Comparison of ENCODE assay signal across 8 cellular contexts in the genomic region with DNA sequence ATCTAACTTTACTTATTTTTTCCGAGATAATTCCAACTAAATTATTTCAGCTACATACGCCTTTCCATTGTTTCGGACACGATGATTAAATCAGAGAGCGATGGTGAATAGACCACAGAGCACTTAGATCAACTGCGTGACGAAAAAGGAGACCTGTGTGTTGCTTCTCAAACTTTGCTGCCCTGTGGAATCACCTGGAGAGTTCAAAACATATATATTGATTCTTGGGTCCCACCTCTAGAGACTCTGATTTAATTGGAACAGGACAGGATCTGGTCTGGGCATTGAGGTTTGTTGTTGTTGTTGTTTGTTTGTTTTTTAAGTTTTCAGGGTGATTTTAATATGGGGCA. TPM values are rescaled to one million over a fixed set of nuclear protein-coding genes. Genes with fewer than 3 reads are reported as not detected.
A peak's percentile ranks its signal among the peaks of the same experiment; 100 is the strongest.
DNase-seq lines count a peak whose midpoint lies in the region; ATAC-seq, FAIRE-seq and TF ChIP-seq lines count a peak whose summit lies in the region.

No MANE protein-coding gene starts in this region.

- H3K27me3 ChIP-seq in GM12878 (replicated peaks in 1 of 2; ENCODE audit: control insufficient read depth in 2 of 2, insufficient read depth in 2 of 2, low read length in 1 of 2) = peaks cover 6 to 13% of the 10 kb centered on the region in 2 experiments; a peak in 3 of 4 replicates
- H3K27me3 ChIP-seq in neuron (ENCODE audit: insufficient read depth, low read length) = peaks cover 8% of the 10 kb centered on the region

- TF ChIP-seq RAD21 in GM12878 (IDR thresholded peaks at IDR 0.05; ENCODE audit: insufficient read depth, low read depth, low read length) = no peak

- no peak overlapping the region for H3K4me2 ChIP-seq in GM12878 (ENCODE audit: control insufficient read depth, insufficient read depth)

- H3K79me2 ChIP-seq in GM12878 (ENCODE audit: control insufficient read depth, insufficient read depth, low read length) = no peaks in the 10 kb centered on the region

- no peaks in the 10 kb centered on the region for H4K20me1 ChIP-seq in GM12878 (ENCODE audit: control insufficient read depth, insufficient read depth)

- TF ChIP-seq CTCF in GM12878 (IDR thresholded peaks at IDR 0.05 in 2 of 3, conservative IDR thresholded peaks at IDR 0.05 in 1 of 3; ENCODE audit: control insufficient read depth in 2 of 3, extremely low read depth in 1 of 3, insufficient read depth in 1 of 3, low read depth in 3 of 3, low read length in 3 of 3) (no peak), GM10248 (IDR thresholded peaks at IDR 0.05; ENCODE audit: control extremely low read depth, extremely low read depth, low read depth, missing control alignments) (no peak)

- FAIRE-seq in GM12878 (lab: Jason Lieb, UNC) = no peak

- in situ Hi-C loops in GM12878 (cut with MboI) = no loop called here

- H3K36me3 ChIP-seq in GM12878 (ENCODE audit: control insufficient read depth in 2 of 2, insufficient read depth in 2 of 2, low read length in 1 of 2) (no peaks in the 10 kb centered on the region), neuron (ENCODE audit: insufficient read depth, low read length) (no peaks in the 10 kb centered on the region)

- no peak for DNase-seq in GM12878 (ENCODE audit: low read depth, low spot score)
- no peak for DNase-seq in anterior cingulate cortex (lab: John Stamatoyannopoulos, UW)
- DNase-seq in GM10248 (ENCODE audit: extremely low spot score) = no peak
- DNase-seq in cortex of kidney (lab: John Stamatoyannopoulos, UW) = no peak
- no peak for DNase-seq in mucosa of gallbladder (ENCODE audit: low spot score)

- no peak overlapping the region for H3K27ac ChIP-seq in GM12878 (ENCODE audit: control insufficient read depth, insufficient read depth)

- CTCF ChIA-PET in GM12878 (lab: Yijun Ruan, JAX) = interaction anchor here (0.6 to 11.4 kb wide), 4 partner anchors 10 to 227 kb away, joined by 3 to 122 read pairs (median 5); no protein-coding TSS in a partner anchor
- CTCF ChIA-PET in GM10248 (lab: Yijun Ruan, JAX) = interaction anchor here (0.9 to 7.2 kb wide), 7 partner anchors 10 to 217 kb away, joined by 3 to 84 read pairs (median 3); no protein-coding TSS in a partner anchor

- no TSS peak for BruUV-seq in GM12878 (replicated peaks; lab: Mats Ljungman, UMichigan)

- no peak overlapping the region for H3K9ac ChIP-seq in GM12878 (ENCODE audit: control insufficient read depth, insufficient read depth, low read length)

- intact Hi-C loops in GM12878 (cut with micrococcal nuclease; ENCODE audit: unreplicated experiment) = loop anchor here (1.0 to 2.0 kb wide), 2 partner anchors 213 to 461 kb away; no protein-coding TSS in a partner anchor

- H3K4me1 ChIP-seq in GM12878 (ENCODE audit: control insufficient read depth, insufficient read depth, low read length) = no peaks in the 10 kb centered on the region
- peaks cover 7% of the 10 kb centered on the region for H3K4me1 ChIP-seq in neuron (ENCODE audit: insufficient read depth, low read length)

- ATAC-seq in GM18873 (IDR thresholded peaks at IDR 0.05; ENCODE audit: low FRiP score, unreplicated experiment) = peak; percentile 15
- ATAC-seq in HG03460 (IDR thresholded peaks at IDR 0.05; ENCODE audit: unreplicated experiment) = peak; percentile 7
- peak; percentile 4; the same call in 1 of the 3 replicates for ATAC-seq in GM12878

- H2AFZ ChIP-seq in GM12878 (ENCODE audit: control insufficient read depth, low read depth, low read length) (no peak overlapping the region), neuron (ENCODE audit: low read depth, low read length) (peak overlapping the region; percentile 95)

- H3K4me3 ChIP-seq in GM12878 (no peak overlapping the region), neuron (ENCODE audit: low read length) (no peak overlapping the region)

- RAD21 ChIA-PET in GM12878 (lab: Charles Lee; ENCODE audit: unreplicated experiment) = interaction anchor here (1.0 to 2.3 kb wide), 5 partner anchors 209 to 461 kb away, joined by 3 to 14 read pairs (median 4); no protein-coding TSS in a partner anchor

- POLR2A ChIA-PET in GM12878 (lab: Charles Lee) (no interaction called here), GM10248 (lab: Yijun Ruan, JAX) (no interaction called here)

- SMC1A ChIA-PET in GM12878 (lab: Charles Lee; ENCODE audit: uncharacterized antibody, unreplicated experiment) = interaction anchor here (1.0 to 1.6 kb wide), 4 partner anchors 30 to 212 kb away, joined by 3 to 9 read pairs (median 4); no protein-coding TSS in a partner anchor

- WGBS in GM12878 (ENCODE audit: insufficient coverage, insufficient replicate concordance, low lambda C conversion rate, missing lambda C conversion rate) = 1% methylated on average over 7 of the region's 7 CpGs

- TF ChIP-seq POLR2A in GM12878 (IDR thresholded peaks at IDR 0.05; ENCODE audit: low read depth, low read length) = no peak

- TF ChIP-seq EP300 in GM12878 (IDR thresholded peaks at IDR 0.05; ENCODE audit: borderline replicate concordance in 1 of 2, control insufficient read depth in 1 of 2, low read depth in 2 of 2, low read length in 2 of 2) = no peak

- no peaks in the 10 kb centered on the region for H3K9me3 ChIP-seq in GM12878 (replicated peaks; ENCODE audit: control insufficient read depth, insufficient read depth, low read length)
- H3K9me3 ChIP-seq in neuron (ENCODE audit: low read length) = no peaks in the 10 kb centered on the region

TF ChIP-seq in GM12878, 131 proteins besides CTCF, POLR2A, EP300 and RAD21 (continues in another document):
- no peak for TF ChIP-seq ATF7 (IDR thresholded peaks at IDR 0.05; ENCODE audit: low read depth)
- TF ChIP-seq, protein P1, sequence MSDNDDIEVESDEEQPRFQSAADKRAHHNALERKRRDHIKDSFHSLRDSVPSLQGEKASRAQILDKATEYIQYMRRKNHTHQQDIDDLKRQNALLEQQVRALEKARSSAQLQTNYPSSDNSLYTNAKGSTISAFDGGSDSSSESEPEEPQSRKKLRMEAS (IDR thresholded peaks at IDR 0.05; ENCODE audit: low read depth, low read length) = no peak
- TF ChIP-seq, protein P2, sequence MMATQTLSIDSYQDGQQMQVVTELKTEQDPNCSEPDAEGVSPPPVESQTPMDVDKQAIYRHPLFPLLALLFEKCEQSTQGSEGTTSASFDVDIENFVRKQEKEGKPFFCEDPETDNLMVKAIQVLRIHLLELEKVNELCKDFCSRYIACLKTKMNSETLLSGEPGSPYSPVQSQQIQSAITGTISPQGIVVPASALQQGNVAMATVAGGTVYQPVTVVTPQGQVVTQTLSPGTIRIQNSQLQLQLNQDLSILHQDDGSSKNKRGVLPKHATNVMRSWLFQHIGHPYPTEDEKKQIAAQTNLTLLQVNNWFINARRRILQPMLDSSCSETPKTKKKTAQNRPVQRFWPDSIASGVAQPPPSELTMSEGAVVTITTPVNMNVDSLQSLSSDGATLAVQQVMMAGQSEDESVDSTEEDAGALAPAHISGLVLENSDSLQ (IDR thresholded peaks at IDR 0.05) = no peak
- no peak for TF ChIP-seq SIX5 (IDR thresholded peaks at IDR 0.05; ENCODE audit: low read depth, low read length, severe bottlenecking)
- no peak for TF ChIP-seq STAT3 (IDR thresholded peaks at IDR 0.05; ENCODE audit: low read depth, low read length)
- TF ChIP-seq STAT1 (conservative IDR thresholded peaks at IDR 0.05) = no peak
- no peak for TF ChIP-seq IKZF1 (conservative IDR thresholded peaks at IDR 0.05)
- TF ChIP-seq ZNF687 (IDR thresholded peaks at IDR 0.05) = no peak
- no peak for TF ChIP-seq EED (IDR thresholded peaks at IDR 0.05; ENCODE audit: low read depth)

RNA-seq across cellular contexts. Expression of gene TNFRSF21, which starts 0.4 kb away (rescaled TPM):
- 0.10 TPM in 1 of 2 replicates, not detected in the other for total RNA-seq in GM12878 (2013; cell fraction: nucleolus; rRNA removed)
- total RNA-seq in GM12878 (2014; rRNA removed) = 0.23 and 0.27 TPM in 2 replicates
- total RNA-seq in GM12878 (2014; rRNA removed; fragmentation: Illumina TruSeq; extraction: Trizol) = 0.23 and 0.31 TPM in 2 replicates
- total RNA-seq in GM12878 (2021) = 0.56 and 0.77 TPM in 2 replicates
- 0.20 TPM for polyA plus RNA-seq in GM12878 (2011; ENCODE audit: low read depth)
- 1.0 and 1.1 TPM in 2 replicates for polyA plus RNA-seq in GM12878 (2011; rRNA removed)
- 1.6 TPM in 2 replicates for polyA plus RNA-seq in GM12878 (2011; cell fraction: cytosol; rRNA removed)
- 0.61 and 0.75 TPM in 2 replicates for polyA plus RNA-seq in GM12878 (2011; cell fraction: nucleus; rRNA removed)
- 0.27 and 0.44 TPM in 2 replicates for polyA plus RNA-seq in GM12878 (2012)
- 0.44 and 0.46 TPM in 2 replicates for polyA plus RNA-seq in GM12878 (2014; fragmentation: Illumina TruSeq; extraction: Trizol)
- polyA plus RNA-seq in GM12878 (2014; fragmentation: Nextera tagmentation; extraction: Ambion mirVana) = under 1 TPM; 0.09 to 0.11 TPM
- 0.20 and 0.42 TPM in 2 replicates for polyA plus RNA-seq in GM12878 (2014; rRNA removed)
- polyA plus RNA-seq in GM12878 (2016; fragmentation: Nextera tagmentation; extraction: Ambion mirVana) = under 1 TPM; 0.21 to 0.44 TPM
- 3.7 and 4.6 TPM in 2 replicates for polyA minus RNA-seq in GM12878 (2011; rRNA and poly(A)+ RNA removed)
- polyA minus RNA-seq in GM12878 (2011; cell fraction: cytosol; rRNA and poly(A)+ RNA removed) = 1.7 and 1.9 TPM in 2 replicates
- 1.5 and 1.6 TPM in 2 replicates for polyA minus RNA-seq in GM12878 (2011; cell fraction: nucleus; rRNA and poly(A)+ RNA removed)
- 64.7 TPM for total RNA-seq in mucosa of gallbladder

Comparison
In these comparisons a context has a peak if more than half of its experiments do, and no peak if none do; other contexts are left out.
1. RNA of gene TNFRSF21, which starts 0.4 kb away (total RNA-seq): 64.7 TPM in mucosa of gallbladder (single experiment); 0.10 to 0.77 TPM in GM12878; every median in the first group is over 10 times any median in the second.
2. Peak in every context shown above with its lines, with median percentiles within 50 percentile points of each other: ATAC-seq.